16 cellular contexts compared by ENCODE assay signal in the genomic region with DNA sequence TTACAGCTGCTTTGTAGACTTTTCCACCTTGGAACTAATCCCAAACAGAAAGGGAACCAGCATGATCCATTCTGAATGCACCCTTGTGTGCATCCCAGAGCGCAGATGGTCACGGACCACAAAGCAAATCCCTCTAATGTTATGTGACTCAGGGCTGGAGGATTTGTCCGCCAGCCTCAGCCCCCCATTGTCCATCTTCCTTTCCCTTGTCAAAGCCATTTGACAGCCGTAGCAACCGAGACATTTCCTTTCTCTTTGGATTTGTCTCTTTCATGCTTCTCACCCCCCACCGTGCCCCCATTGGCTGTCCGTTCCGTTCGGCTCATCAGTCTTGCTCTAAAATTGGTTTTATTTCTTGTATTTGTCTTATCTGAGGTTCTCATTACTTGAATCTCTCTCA.
DNase-seq lines count a peak whose midpoint lies in the region; ATAC-seq and TF ChIP-seq lines count a peak whose summit lies in the region.
"Had no signal": no experiment of that assay in that cellular context is flagged by ENCODE, and none has a peak within 500 bp of the region (broad histone marks: within the 10 kb centered on the region; RNA-seq: fewer than 3 reads in every experiment).

No MANE protein-coding gene starts in this region.

- H3K4me1 ChIP-seq in ectodermal cell (ENCODE audit: control insufficient read depth, insufficient read depth, low read length) = peaks cover 26% of the 10 kb centered on the region
- H3K4me1 ChIP-seq in aorta (ENCODE audit: control insufficient read depth in 1 of 2, insufficient read depth in 2 of 2, low read length in 2 of 2) = no peaks in the 10 kb centered on the region
- H3K4me1 ChIP-seq: HAP-1 had no signal

- WGBS in ectodermal cell, 2 experiments = 7 to 12% methylated on average over 9 of the region's 9 CpGs
- 74 to 81% methylated on average over 9 of the region's 9 CpGs for WGBS in aorta, 2 donors

- peaks cover 10% of the 10 kb centered on the region for H3K27me3 Mint-ChIP-seq in nephron progenitor cell (ENCODE audit: low read depth, poor library complexity)

- peaks cover 6% of the 10 kb centered on the region for H3K4me1 Mint-ChIP-seq in nephron progenitor cell
- H3K4me1 Mint-ChIP-seq: B cell had no signal

- H3K4me3 Mint-ChIP-seq in nephron progenitor cell = no peak overlapping the region
- H3K4me3 Mint-ChIP-seq: B cell; CD4-positive, alpha-beta T cell had no signal

- H3K27me3 ChIP-seq in ectodermal cell (ENCODE audit: control insufficient read depth, insufficient read depth, low read length, poor library complexity, severe bottlenecking) (peaks cover 11% of the 10 kb centered on the region), aorta (ENCODE audit: control insufficient read depth in 1 of 2, insufficient read depth in 2 of 2, low read length in 1 of 2) (no peaks in the 10 kb centered on the region)

- no peak for ATAC-seq in aorta (ENCODE audit: low FRiP score)
- ATAC-seq in stimulated activated naive CD8-positive, alpha-beta T cell treated with anti-CD3 and anti-CD28 coated beads, Interleukin-15, Interleukin-2, amounts not matched to agents 100 U/mL and 50 U/mL, for 24 hours = no peak

- intact Hi-C loops in aorta (cut with DNase I) = no loop called here

- H3K4me3 ChIP-seq in ectodermal cell (ENCODE audit: insufficient read depth, low read depth, low read length) (no peak overlapping the region), aorta (ENCODE audit: low read length in 2 of 2) (no peak overlapping the region)
- H3K4me3 ChIP-seq: HAP-1 had no signal

- H3K27ac Mint-ChIP-seq in nephron progenitor cell = peak overlapping the region; percentile 3
- H3K27ac Mint-ChIP-seq: B cell; CD4-positive, alpha-beta T cell had no signal

- no peaks in the 10 kb centered on the region for H3K9me3 Mint-ChIP-seq in nephron progenitor cell

- H3K27ac ChIP-seq in ectodermal cell (ENCODE audit: insufficient read depth, low read depth, low read length, poor library complexity, severe bottlenecking) (peak overlapping the region; percentile 71), aorta (ENCODE audit: low read depth in 1 of 2, low read length in 2 of 2) (no peak overlapping the region)

- H3K9me3 ChIP-seq in ectodermal cell (ENCODE audit: control insufficient read depth, low read length) (no peaks in the 10 kb centered on the region), aorta (ENCODE audit: control insufficient read depth, low read length) (no peaks in the 10 kb centered on the region)
- H3K9me3 ChIP-seq: HAP-1 had no signal

- H3K36me3 ChIP-seq in ectodermal cell (ENCODE audit: control insufficient read depth, insufficient read depth, low read length) (no peaks in the 10 kb centered on the region), aorta (ENCODE audit: control insufficient read depth in 1 of 2, insufficient read depth in 2 of 2, low read length in 1 of 2) (no peaks in the 10 kb centered on the region)
- H3K36me3 ChIP-seq: HAP-1 had no signal

- no peak for TF ChIP-seq CTCF in nephron progenitor cell (IDR thresholded peaks at IDR 0.05)

- no peaks in the 10 kb centered on the region for H3K36me3 Mint-ChIP-seq in nephron progenitor cell (ENCODE audit: low read depth)

- DNase-seq in NCI-H82 (lab: John Stamatoyannopoulos, UW) (peak; percentile 88), nephron progenitor cell (peak; percentile 2), retina (peak; percentile 73), DMS53 treated with DMSO at 0.1 percent for 48 hours (lab: John Stamatoyannopoulos, UW; ENCODE audit: unreplicated experiment) (no peak), aorta (no peak), EL (no peak)
- DNase-seq in stimulated activated naive CD8-positive, alpha-beta T cell treated with anti-CD3 and anti-CD28 coated beads, Interleukin-15, Interleukin-2, amounts not matched to agents 100 U/mL and 50 U/mL, for 24 hours = no peak
- DNase-seq: C1 segment of cervical spinal cord; Calu3; CD4-positive, alpha-beta T cell; DMS 273 treated with DMSO at 0.1 percent for 48 hours; DMS79; GDM1 had no signal

Comparison
In these comparisons a context has a peak if more than half of its experiments do, and no peak if none do; other contexts are left out.
1. DNase-seq: peak in NCI-H82 (single experiment), nephron progenitor cell (single experiment) and retina (single experiment); none in DMS53 treated with DMSO at 0.1 percent for 48 hours (single experiment), aorta (0 of 2), stimulated activated naive CD8-positive, alpha-beta T cell treated with anti-CD3 and anti-CD28 coated beads, Interleukin-15, Interleukin-2, amounts not matched to agents 100 U/mL and 50 U/mL, for 24 hours (single experiment) and EL (single experiment).